In the genomic region with DNA sequence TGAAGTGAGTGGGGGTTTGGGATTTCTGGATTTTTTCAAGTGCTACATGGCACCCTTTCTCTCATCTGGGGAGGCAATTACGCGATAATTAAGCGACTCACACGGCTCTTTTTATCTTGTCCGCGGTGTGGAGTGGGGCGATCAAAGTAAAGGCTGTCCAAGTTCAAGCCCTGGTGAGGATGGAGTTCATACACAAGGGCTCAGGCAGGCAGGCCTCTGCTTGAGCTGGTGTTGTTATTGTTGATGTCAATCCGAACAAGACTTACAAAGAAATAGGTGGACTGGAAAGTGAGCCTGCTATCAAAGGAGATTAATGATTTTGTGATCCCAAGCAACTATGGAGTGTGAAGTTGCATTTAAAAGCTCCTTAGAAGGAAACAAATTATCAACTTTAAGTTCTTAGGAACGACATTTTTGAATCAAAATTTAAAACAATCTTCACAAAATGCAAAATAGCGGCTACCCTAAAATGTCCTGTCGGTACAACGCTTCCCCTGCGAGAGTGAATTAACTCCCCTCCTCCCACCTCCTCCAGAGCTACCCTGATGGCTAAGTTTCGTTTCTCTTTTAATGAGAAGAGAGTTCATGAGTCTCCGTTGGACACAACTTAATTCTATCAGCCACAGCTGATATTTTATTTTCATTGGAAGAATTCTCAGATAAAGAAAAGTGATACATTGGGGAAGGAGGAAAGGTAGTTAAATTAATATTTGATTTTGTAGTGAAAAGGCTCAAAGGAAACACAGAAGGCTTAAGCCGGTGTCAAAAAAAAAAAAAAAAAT, we compare ENCODE assay signal across 13 cellular contexts. TPM values are rescaled to one million over a fixed set of nuclear protein-coding genes. Genes with fewer than 3 reads are reported as not detected.
DNase-seq lines count a peak whose midpoint lies in the region; TF ChIP-seq lines count a peak whose summit lies in the region.
"Had no signal": no experiment of that assay in that cellular context is flagged by ENCODE, and none has a peak within 500 bp of the region (broad histone marks: within the 10 kb centered on the region; RNA-seq: fewer than 3 reads in every experiment).

No MANE protein-coding gene starts in this region.

- no peak overlapping the region for H2AK5ac ChIP-seq in mesendoderm (ENCODE audit: low read length)

- no peaks in the 10 kb centered on the region for H3K36me3 ChIP-seq in mesendoderm (ENCODE audit: control insufficient read depth, insufficient read depth, low read length)

- H3K23ac ChIP-seq in mesendoderm (ENCODE audit: low read length) = no peak overlapping the region

- no peak overlapping the region for H3K18ac ChIP-seq in mesendoderm (ENCODE audit: low read length)

- H3K4me3 ChIP-seq in LNCaP clone FGC (ENCODE audit: low read depth, low read length) (peak overlapping the region; percentile 69), mesendoderm (ENCODE audit: low read length) (no peak overlapping the region)

- H3K4me2 ChIP-seq in mesendoderm (ENCODE audit: low read length) = peak overlapping the region; percentile 89

- H3K79me1 ChIP-seq in mesendoderm (ENCODE audit: low read length) = no peaks in the 10 kb centered on the region

- H2BK15ac ChIP-seq in mesendoderm (replicated peaks; ENCODE audit: low read depth) = no peak overlapping the region

- WGBS in mesendoderm (ENCODE audit: extremely low coverage, insufficient coverage, low lambda C conversion rate) = no CpG with 5 or more reads among the region's 16 CpGs

- H4K5ac ChIP-seq in mesendoderm (ENCODE audit: low read length) = no peak overlapping the region

- no peak overlapping the region for H2BK5ac ChIP-seq in mesendoderm (ENCODE audit: low read length)

- DNase-seq in DMS153 (lab: John Stamatoyannopoulos, UW) (peak; percentile 36), LNCaP clone FGC (ENCODE audit: low read depth) (no peak), SHP77 treated with DMSO at 0.1 percent for 48 hours (lab: John Stamatoyannopoulos, UW) (peak; percentile 70), mesendoderm (peak; percentile 65), AG08396 (ENCODE audit: low spot score) (no peak), cardiac septum (ENCODE audit: low spot score) (no peak), amniotic stem cell (lab: John Stamatoyannopoulos, UW) (no peak), OCI-M2 (lab: John Stamatoyannopoulos, UW; ENCODE audit: unreplicated experiment) (no peak)
- DNase-seq: activated naive CD8-positive, alpha-beta T cell treated with anti-CD3 and anti-CD28 coated beads, Interleukin-2, amount 50 U/mL, for 24 hours; CD4-positive, CD25-positive, alpha-beta regulatory T cell; IMR-90; stimulated activated CD4-positive, alpha-beta T cell treated with anti-CD3 and anti-CD28 coated beads, Interleukin-12 subunit alpha, Interleukin-12 subunit beta, amount 100 ng/mL, for 4 hours; T-helper 17 cell had no signal

- intact Hi-C loops in cardiac septum (cut with DNase I) = no loop called here

- H3K4me1 ChIP-seq in mesendoderm (ENCODE audit: control insufficient read depth, low read depth, low read length) = peaks cover 2% of the 10 kb centered on the region

- H3K27me3 ChIP-seq in mesendoderm (ENCODE audit: insufficient read depth, low read length, poor library complexity) = peaks cover 35% of the 10 kb centered on the region

- H3K27ac ChIP-seq in mesendoderm (ENCODE audit: low read depth, low read length) = no peak overlapping the region

- H3K56ac ChIP-seq in mesendoderm (ENCODE audit: low read length) = no peak overlapping the region

- no peaks in the 10 kb centered on the region for H3K79me2 ChIP-seq in mesendoderm (ENCODE audit: control insufficient read depth, insufficient read depth, low read length)

- H3K9ac ChIP-seq in mesendoderm (ENCODE audit: low read length) = no peak overlapping the region

- H2BK120ac ChIP-seq in mesendoderm (ENCODE audit: low read depth, low read length) = no peak overlapping the region

- no peak for TF ChIP-seq CTCF in LNCaP clone FGC (IDR thresholded peaks at IDR 0.05; ENCODE audit: control insufficient read depth, extremely low read depth, insufficient read depth)

- H4K8ac ChIP-seq in mesendoderm (ENCODE audit: low read depth, low read length) = no peak overlapping the region

- no peak overlapping the region for H3K4ac ChIP-seq in mesendoderm (ENCODE audit: low read depth, low read length)

RNA-seq across cellular contexts. Expression of a gene that starts 5.9 kb away (rescaled TPM):
- 0.07 TPM for polyA plus RNA-seq in mesendoderm (2013, experiment 1 of 2)
- polyA plus RNA-seq in mesendoderm (2013, experiment 2 of 2) = 0.07 TPM
- total RNA-seq in cardiac septum = not detected
- total RNA-seq: T-helper 17 cell had no signal
- polyA plus RNA-seq: CD4-positive, CD25-positive, alpha-beta regulatory T cell had no signal

RNA-seq across cellular contexts. Expression of a gene that starts 6.3 kb away (rescaled TPM):
- polyA plus RNA-seq in mesendoderm (2013, experiment 1 of 2) = 0.04 TPM
- 0.01 TPM for polyA plus RNA-seq in mesendoderm (2013, experiment 2 of 2)
- total RNA-seq in cardiac septum = 0.13 TPM
- total RNA-seq: CD4-positive, CD25-positive, alpha-beta regulatory T cell; T-helper 17 cell had no signal
- polyA plus RNA-seq: CD4-positive, CD25-positive, alpha-beta regulatory T cell had no signal

Comparison
In these comparisons a context has a peak if more than half of its experiments do, and no peak if none do; other contexts are left out.
1. DNase-seq: peak in DMS153 (single experiment), SHP77 treated with DMSO at 0.1 percent for 48 hours (single experiment) and mesendoderm (single experiment); none in LNCaP clone FGC (single experiment), AG08396 (single experiment), cardiac septum (single experiment), amniotic stem cell (single experiment) and OCI-M2 (single experiment).